Comparison of ENCODE assay signal across 1 cellular context in the genomic region with DNA sequence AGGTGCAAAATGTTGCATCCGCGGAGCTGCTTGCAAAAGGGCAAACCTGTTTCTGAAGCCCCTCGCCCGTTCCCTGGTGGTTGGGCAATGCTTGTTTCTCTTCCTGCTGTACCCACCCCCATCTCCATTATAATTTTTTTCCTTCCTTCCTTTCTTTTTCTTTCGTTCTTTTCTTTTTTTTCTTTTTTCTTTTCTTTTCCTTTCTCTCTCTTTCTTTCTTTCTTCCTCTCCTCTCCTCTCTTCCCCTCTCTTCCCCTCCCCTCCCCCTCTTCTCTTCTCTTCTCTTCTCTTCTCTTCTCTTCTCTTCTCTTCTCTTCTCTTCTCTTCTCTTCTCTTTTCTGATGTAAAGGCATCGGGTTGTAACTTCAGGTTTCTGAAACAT.
TF ChIP-seq lines count a peak whose summit lies in the region.

No MANE protein-coding gene starts in this region.

TF ChIP-seq in GM23338, 12 proteins besides CTCF, POLR2A, EP300 and RAD21 (continued from another document):
- TF ChIP-seq, protein P1, sequence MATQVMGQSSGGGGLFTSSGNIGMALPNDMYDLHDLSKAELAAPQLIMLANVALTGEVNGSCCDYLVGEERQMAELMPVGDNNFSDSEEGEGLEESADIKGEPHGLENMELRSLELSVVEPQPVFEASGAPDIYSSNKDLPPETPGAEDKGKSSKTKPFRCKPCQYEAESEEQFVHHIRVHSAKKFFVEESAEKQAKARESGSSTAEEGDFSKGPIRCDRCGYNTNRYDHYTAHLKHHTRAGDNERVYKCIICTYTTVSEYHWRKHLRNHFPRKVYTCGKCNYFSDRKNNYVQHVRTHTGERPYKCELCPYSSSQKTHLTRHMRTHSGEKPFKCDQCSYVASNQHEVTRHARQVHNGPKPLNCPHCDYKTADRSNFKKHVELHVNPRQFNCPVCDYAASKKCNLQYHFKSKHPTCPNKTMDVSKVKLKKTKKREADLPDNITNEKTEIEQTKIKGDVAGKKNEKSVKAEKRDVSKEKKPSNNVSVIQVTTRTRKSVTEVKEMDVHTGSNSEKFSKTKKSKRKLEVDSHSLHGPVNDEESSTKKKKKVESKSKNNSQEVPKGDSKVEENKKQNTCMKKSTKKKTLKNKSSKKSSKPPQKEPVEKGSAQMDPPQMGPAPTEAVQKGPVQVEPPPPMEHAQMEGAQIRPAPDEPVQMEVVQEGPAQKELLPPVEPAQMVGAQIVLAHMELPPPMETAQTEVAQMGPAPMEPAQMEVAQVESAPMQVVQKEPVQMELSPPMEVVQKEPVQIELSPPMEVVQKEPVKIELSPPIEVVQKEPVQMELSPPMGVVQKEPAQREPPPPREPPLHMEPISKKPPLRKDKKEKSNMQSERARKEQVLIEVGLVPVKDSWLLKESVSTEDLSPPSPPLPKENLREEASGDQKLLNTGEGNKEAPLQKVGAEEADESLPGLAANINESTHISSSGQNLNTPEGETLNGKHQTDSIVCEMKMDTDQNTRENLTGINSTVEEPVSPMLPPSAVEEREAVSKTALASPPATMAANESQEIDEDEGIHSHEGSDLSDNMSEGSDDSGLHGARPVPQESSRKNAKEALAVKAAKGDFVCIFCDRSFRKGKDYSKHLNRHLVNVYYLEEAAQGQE (IDR thresholded peaks at IDR 0.05; ENCODE audit: unreplicated experiment): no peak
- TF ChIP-seq, protein P2, sequence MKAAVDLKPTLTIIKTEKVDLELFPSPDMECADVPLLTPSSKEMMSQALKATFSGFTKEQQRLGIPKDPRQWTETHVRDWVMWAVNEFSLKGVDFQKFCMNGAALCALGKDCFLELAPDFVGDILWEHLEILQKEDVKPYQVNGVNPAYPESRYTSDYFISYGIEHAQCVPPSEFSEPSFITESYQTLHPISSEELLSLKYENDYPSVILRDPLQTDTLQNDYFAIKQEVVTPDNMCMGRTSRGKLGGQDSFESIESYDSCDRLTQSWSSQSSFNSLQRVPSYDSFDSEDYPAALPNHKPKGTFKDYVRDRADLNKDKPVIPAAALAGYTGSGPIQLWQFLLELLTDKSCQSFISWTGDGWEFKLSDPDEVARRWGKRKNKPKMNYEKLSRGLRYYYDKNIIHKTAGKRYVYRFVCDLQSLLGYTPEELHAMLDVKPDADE (IDR thresholded peaks at IDR 0.05): no peak
- TF ChIP-seq ZNF331 (CRISPR knock-in tag; IDR thresholded peaks at IDR 0.05; ENCODE audit: low read depth): no peak
